ENCODE assay signal across 8 cellular contexts in genomic region chr19:39557791-39558622, GRCh38. TPM values are rescaled to one million over a fixed set of nuclear protein-coding genes. Genes with fewer than 3 reads are reported as not detected.
DNase-seq lines count a peak whose midpoint lies in the region; ATAC-seq and TF ChIP-seq lines count a peak whose summit lies in the region.

No MANE protein-coding gene starts in this region.

- H3K27me3 Mint-ChIP-seq in CD4-positive, CD25-positive, alpha-beta regulatory T cell: no peaks in the 10 kb centered on the region

- no peak for TF ChIP-seq EP300 in esophagus muscularis mucosa (IDR thresholded peaks at IDR 0.05)

- 64% methylated on average over 5 of the region's 5 CpGs for WGBS in esophagus muscularis mucosa

- peak; percentile 65 to 71 for ATAC-seq in CD4-positive, CD25-positive, alpha-beta regulatory T cell (ENCODE audit: low read depth in 2 of 2)
- no peak for ATAC-seq in HG02870 (IDR thresholded peaks at IDR 0.05; ENCODE audit: unreplicated experiment)
- no peak for ATAC-seq in HG03342 (IDR thresholded peaks at IDR 0.05; ENCODE audit: unreplicated experiment)
- no peak for ATAC-seq in GM18505 (IDR thresholded peaks at IDR 0.05; ENCODE audit: unreplicated experiment)

- intact Hi-C loops in esophagus muscularis mucosa (cut with DNase I): loop anchor here (5.0 kb wide), 1 partner anchor 114 kb away; no protein-coding TSS in a partner anchor

- DNase-seq in CD4-positive, CD25-positive, alpha-beta regulatory T cell: peak in 2 of 3 donors; percentile 19 to 53
- DNase-seq in GM19240 (ENCODE audit: insufficient read length, low spot score) (peak; percentile 28), NOMO-1 treated with DMSO at 0.1 percent for 48 hours (lab: John Stamatoyannopoulos, UW; ENCODE audit: unreplicated experiment) (peak; percentile 36), esophagus muscularis mucosa (ENCODE audit: extremely low spot score) (peak; percentile 37), NAMALWA (ENCODE audit: low spot score) (no peak)

- no peak for TF ChIP-seq POLR2A in esophagus muscularis mucosa (IDR thresholded peaks at IDR 0.05; ENCODE audit: low read depth)
- no peak for TF ChIP-seq POLR2A in GM18505 (IDR thresholded peaks at IDR 0.05; ENCODE audit: borderline replicate concordance, extremely low read depth, insufficient read depth, insufficient read length)

- H3K4me1 Mint-ChIP-seq in CD4-positive, CD25-positive, alpha-beta regulatory T cell: peaks cover 5 to 16% (median 13%) of the 10 kb centered on the region in 4 donors

- H3K4me1 ChIP-seq in CD4-positive, CD25-positive, alpha-beta regulatory T cell (ENCODE audit: control insufficient read depth, insufficient read depth, low read length, poor library complexity, severe bottlenecking): peaks cover 3% of the 10 kb centered on the region
- H3K4me1 ChIP-seq in esophagus muscularis mucosa: peaks cover 0 to 9% (median 4%) of the 10 kb centered on the region in 4 donors

- no peaks in the 10 kb centered on the region for H3K36me3 Mint-ChIP-seq in CD4-positive, CD25-positive, alpha-beta regulatory T cell

- no peaks in the 10 kb centered on the region for H3K36me3 ChIP-seq in CD4-positive, CD25-positive, alpha-beta regulatory T cell (ENCODE audit: control insufficient read depth, insufficient read depth, low read length)
- H3K36me3 ChIP-seq in esophagus muscularis mucosa: no peaks in the 10 kb centered on the region

- no peak for TF ChIP-seq CTCF in esophagus muscularis mucosa (IDR thresholded peaks at IDR 0.05)

- H3K4me3 ChIP-seq in CD4-positive, CD25-positive, alpha-beta regulatory T cell (ENCODE audit: low read depth, low read length): peak overlapping the region; percentile 70
- H3K4me3 ChIP-seq in esophagus muscularis mucosa: no peak overlapping the region

- H3K27me3 ChIP-seq in CD4-positive, CD25-positive, alpha-beta regulatory T cell (ENCODE audit: control insufficient read depth, insufficient read depth, low read length): no peaks in the 10 kb centered on the region
- peaks cover 0 to 6% (median 0%) of the 10 kb centered on the region in 4 donors for H3K27me3 ChIP-seq in esophagus muscularis mucosa

- H3K9me3 Mint-ChIP-seq in CD4-positive, CD25-positive, alpha-beta regulatory T cell: no peaks in the 10 kb centered on the region

- H3K27ac ChIP-seq in CD4-positive, CD25-positive, alpha-beta regulatory T cell (ENCODE audit: insufficient read depth, low read length, poor library complexity, severe bottlenecking): no peak overlapping the region
- H3K27ac ChIP-seq in esophagus muscularis mucosa (replicated peaks in 1 of 4): no peak overlapping the region

- peak overlapping the region; percentile 70 to 98 (median 93) for H3K27ac Mint-ChIP-seq in CD4-positive, CD25-positive, alpha-beta regulatory T cell

- peak overlapping the region; percentile 33 to 70 (median 57) for H3K4me3 Mint-ChIP-seq in CD4-positive, CD25-positive, alpha-beta regulatory T cell

- H3K9me3 ChIP-seq in CD4-positive, CD25-positive, alpha-beta regulatory T cell (ENCODE audit: control insufficient read depth in 2 of 2, low read length in 2 of 2): no peaks in the 10 kb centered on the region
- H3K9me3 ChIP-seq in esophagus muscularis mucosa: no peaks in the 10 kb centered on the region

RNA-seq across cellular contexts. Expression of gene EID2, which starts 18.0 kb away (rescaled TPM):
- 13.1 TPM for total RNA-seq in CD4-positive, CD25-positive, alpha-beta regulatory T cell
- 10 to 100 TPM; 20.2 to 32.7 (median 23.8) TPM for polyA plus RNA-seq in CD4-positive, CD25-positive, alpha-beta regulatory T cell
- 10 to 100 TPM; 13.9 to 26.4 (median 18.9) TPM for total RNA-seq in esophagus muscularis mucosa

RNA-seq across cellular contexts. Expression of gene EID2B, which starts 25.4 kb away (rescaled TPM):
- total RNA-seq in CD4-positive, CD25-positive, alpha-beta regulatory T cell: 4.8 TPM
- polyA plus RNA-seq in CD4-positive, CD25-positive, alpha-beta regulatory T cell: 10 to 100 TPM in 3 of 4 donors, 1 to 10 TPM in 1; 7.3 to 11.3 (median 10.3) TPM
- total RNA-seq in esophagus muscularis mucosa: 1 to 10 TPM; 3.0 to 6.4 (median 6.1) TPM

RNA-seq across cellular contexts. Expression of gene SELENOV, which starts 43.1 kb away (rescaled TPM):
- total RNA-seq in CD4-positive, CD25-positive, alpha-beta regulatory T cell: not detected
- not detected for polyA plus RNA-seq in CD4-positive, CD25-positive, alpha-beta regulatory T cell
- not detected for total RNA-seq in esophagus muscularis mucosa

RNA-seq across cellular contexts. Expression of gene LGALS13, which starts 44.3 kb away (rescaled TPM):
- total RNA-seq in CD4-positive, CD25-positive, alpha-beta regulatory T cell: not detected
- polyA plus RNA-seq in CD4-positive, CD25-positive, alpha-beta regulatory T cell: not detected
- total RNA-seq in esophagus muscularis mucosa: not detected

RNA-seq across cellular contexts. Expression of gene DLL3, which starts 59.3 kb away (rescaled TPM):
- total RNA-seq in CD4-positive, CD25-positive, alpha-beta regulatory T cell: 0.17 TPM
- polyA plus RNA-seq in CD4-positive, CD25-positive, alpha-beta regulatory T cell: under 1 TPM in 1 of 4 donors, not detected in 3; 0.13 TPM
- total RNA-seq in esophagus muscularis mucosa: not detected

Comparison
In these comparisons a context has a peak if more than half of its experiments do, and no peak if none do; other contexts are left out.
1. ATAC-seq: peak in CD4-positive, CD25-positive, alpha-beta regulatory T cell (2 of 2); none in HG02870 (single experiment), HG03342 (single experiment) and GM18505 (single experiment).